ENCODE assay signal across 22 cellular contexts in the genomic region with DNA sequence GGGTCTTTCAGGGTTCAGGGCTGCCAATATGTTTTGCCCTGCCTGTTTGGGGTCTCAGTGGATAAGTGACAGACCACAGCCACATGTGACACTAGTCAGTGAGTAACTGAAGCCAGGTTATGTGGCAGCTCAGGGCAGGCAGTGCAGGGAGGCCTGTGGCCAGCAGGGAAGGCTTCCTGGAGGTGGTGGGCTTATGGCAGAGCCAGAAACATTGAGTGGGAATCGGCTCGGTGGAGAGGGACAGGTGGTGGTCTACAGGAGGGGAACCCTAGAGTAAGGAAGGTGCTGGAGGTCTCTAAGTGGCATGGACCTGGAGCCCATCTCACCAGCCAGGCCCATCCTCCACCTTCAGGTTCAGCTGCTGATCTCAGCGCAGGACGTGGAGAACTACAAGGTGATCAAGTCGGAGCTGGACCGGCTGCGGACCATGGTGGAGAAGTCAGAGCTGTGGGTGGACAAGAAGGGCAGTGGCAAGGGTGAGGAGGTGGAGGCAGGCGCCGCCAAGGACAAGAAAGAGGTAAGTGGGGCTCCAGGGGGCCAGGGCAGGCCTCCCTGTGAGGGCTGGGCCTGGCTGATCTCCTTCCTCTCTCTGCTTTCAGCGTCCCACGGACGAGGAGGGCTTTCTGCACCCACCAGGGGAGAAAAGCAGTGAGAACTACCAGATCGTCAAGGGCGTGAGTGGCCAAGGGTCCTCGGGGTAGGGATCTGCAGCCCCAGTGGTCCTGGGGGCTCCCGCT. TPM values are rescaled to one million over a fixed set of nuclear protein-coding genes. Genes with fewer than 3 reads are reported as not detected.
DNase-seq lines count a peak whose midpoint lies in the region; ATAC-seq, FAIRE-seq and TF ChIP-seq lines count a peak whose summit lies in the region.
"Had no signal": no experiment of that assay in that cellular context is flagged by ENCODE, and none has a peak within 500 bp of the region (broad histone marks: within the 10 kb centered on the region; RNA-seq: fewer than 3 reads in every experiment).

No MANE protein-coding gene starts in this region.

- TF ChIP-seq RAD21 in K562 (CRISPR knock-in tag; conservative IDR thresholded peaks at IDR 0.05 in 1 of 2, IDR thresholded peaks at IDR 0.05 in 1 of 2) (no peak), neural cell (conservative IDR thresholded peaks at IDR 0.05) (no peak)

- no peak overlapping the region for H3K4me3 Mint-ChIP-seq in activated CD8-positive, alpha-beta T cell treated with anti-CD3 and anti-CD28 coated beads, Interleukin-2, amount 10 ng/mL, durations not matched to agents 7 days and 5 days
- H3K4me3 Mint-ChIP-seq in activated CD8-positive, alpha-beta T cell treated with anti-CD3 and anti-CD28 coated beads for 36 hours, result no peak overlapping the region
- no peak overlapping the region for H3K4me3 Mint-ChIP-seq in endodermal cell
- H3K4me3 Mint-ChIP-seq: GM23338 had no signal

- no peaks in the 10 kb centered on the region for H3K27me3 Mint-ChIP-seq in activated CD8-positive, alpha-beta T cell treated with anti-CD3 and anti-CD28 coated beads, Interleukin-2, amount 10 ng/mL, durations not matched to agents 7 days and 5 days (ENCODE audit: low read depth)
- no peaks in the 10 kb centered on the region for H3K27me3 Mint-ChIP-seq in activated CD8-positive, alpha-beta T cell treated with anti-CD3 and anti-CD28 coated beads for 36 hours
- H3K27me3 Mint-ChIP-seq in endodermal cell (ENCODE audit: insufficient read depth), result no peaks in the 10 kb centered on the region

- TF ChIP-seq POLR2A in K562 (conservative IDR thresholded peaks at IDR 0.05), result no peak

- CTCF ChIA-PET in activated CD8-positive, alpha-beta T cell treated with anti-CD3 and anti-CD28 coated beads, Interleukin-2, amount 10 ng/mL, durations not matched to agents 7 days and 5 days (lab: Charles Lee), result interaction anchor here (0.8 to 1.3 kb wide), 2 partner anchors 24 to 89 kb away, joined by 3 read pairs; no protein-coding TSS in a partner anchor
- CTCF ChIA-PET in activated CD8-positive, alpha-beta T cell treated with anti-CD3 and anti-CD28 coated beads for 36 hours (lab: Charles Lee), result no interaction called here
- CTCF ChIA-PET in K562 (lab: Yijun Ruan, JAX; ENCODE audit: low intra/inter-chr PET ratio), result no interaction called here

- peak overlapping the region; percentile 39 for H3K27ac Mint-ChIP-seq in activated CD8-positive, alpha-beta T cell treated with anti-CD3 and anti-CD28 coated beads, Interleukin-2, amount 10 ng/mL, durations not matched to agents 7 days and 5 days
- H3K27ac Mint-ChIP-seq in activated CD8-positive, alpha-beta T cell treated with anti-CD3 and anti-CD28 coated beads for 36 hours, result no peak overlapping the region
- no peak overlapping the region for H3K27ac Mint-ChIP-seq in endodermal cell
- H3K27ac Mint-ChIP-seq: GM23338 had no signal

- H3K4me3 ChIP-seq in K562 (no peak overlapping the region), neural cell (ENCODE audit: low read length) (no peak overlapping the region), endodermal cell (ENCODE audit: low read length) (no peak overlapping the region)
- H3K4me3 ChIP-seq: GM23338 had no signal

- H3K9me2 ChIP-seq in neural cell (ENCODE audit: insufficient read depth, low read length), result no peaks in the 10 kb centered on the region

- no peaks in the 10 kb centered on the region for H3K9me3 Mint-ChIP-seq in activated CD8-positive, alpha-beta T cell treated with anti-CD3 and anti-CD28 coated beads, Interleukin-2, amount 10 ng/mL, durations not matched to agents 7 days and 5 days (ENCODE audit: insufficient read depth)
- no peaks in the 10 kb centered on the region for H3K9me3 Mint-ChIP-seq in activated CD8-positive, alpha-beta T cell treated with anti-CD3 and anti-CD28 coated beads for 36 hours
- no peaks in the 10 kb centered on the region for H3K9me3 Mint-ChIP-seq in endodermal cell
- H3K9me3 Mint-ChIP-seq: GM23338 had no signal

- H3K27me3 ChIP-seq in K562 (ENCODE audit: control insufficient read depth in 2 of 2, insufficient read depth in 2 of 2, low read length in 2 of 2) (no peaks in the 10 kb centered on the region), neural cell (ENCODE audit: insufficient read depth, low read depth, low read length) (no peaks in the 10 kb centered on the region), endodermal cell (ENCODE audit: control insufficient read depth, insufficient read depth, low read length, poor library complexity, severe bottlenecking) (no peaks in the 10 kb centered on the region)

- POLR2A ChIA-PET in activated CD8-positive, alpha-beta T cell treated with anti-CD3 and anti-CD28 coated beads, Interleukin-2, amount 10 ng/mL, durations not matched to agents 7 days and 5 days (lab: Charles Lee), result no interaction called here
- POLR2A ChIA-PET in activated CD8-positive, alpha-beta T cell treated with anti-CD3 and anti-CD28 coated beads for 36 hours (lab: Charles Lee), result interaction anchor here (0.8 to 1.3 kb wide), 3 partner anchors 14 to 55 kb away, joined by 3 to 5 read pairs (median 4); no protein-coding TSS in a partner anchor
- POLR2A ChIA-PET in K562 (lab: Yijun Ruan, JAX), result no interaction called here

- no peaks in the 10 kb centered on the region for H3K4me1 Mint-ChIP-seq in activated CD8-positive, alpha-beta T cell treated with anti-CD3 and anti-CD28 coated beads, Interleukin-2, amount 10 ng/mL, durations not matched to agents 7 days and 5 days (ENCODE audit: low read depth)
- no peaks in the 10 kb centered on the region for H3K4me1 Mint-ChIP-seq in activated CD8-positive, alpha-beta T cell treated with anti-CD3 and anti-CD28 coated beads for 36 hours (ENCODE audit: low read depth)
- no peaks in the 10 kb centered on the region for H3K4me1 Mint-ChIP-seq in endodermal cell

- WGBS in K562 (ENCODE audit: insufficient coverage, low coverage, missing lambda C conversion rate), result 90% methylated on average over 16 of the region's 16 CpGs
- WGBS in endodermal cell (ENCODE audit: insufficient coverage in 1 of 2, insufficient read length in 1 of 2), 2 experiments, result 91 to 93% methylated on average over 8 to 16 of the region's 16 CpGs

- H2AFZ ChIP-seq in K562 (ENCODE audit: low read depth, low read length), result no peak overlapping the region
- H2AFZ ChIP-seq in neural cell (ENCODE audit: low read depth, low read length), result no peak overlapping the region
- H2AFZ ChIP-seq: GM23338 had no signal

- H4K20me1 ChIP-seq in K562 (replicated peaks; ENCODE audit: control insufficient read depth, insufficient read depth, low read length) (0 out of 2 replicates have a peak, but pooled peaks cover 3% of the 10 kb centered on the region), neural cell (ENCODE audit: insufficient read depth) (no peaks in the 10 kb centered on the region)

- no peak for ATAC-seq in activated CD8-positive, alpha-beta T cell treated with anti-CD3 and anti-CD28 coated beads, Interleukin-2, amount 10 ng/mL, durations not matched to agents 7 days and 5 days
- no peak for ATAC-seq in activated CD8-positive, alpha-beta T cell treated with anti-CD3 and anti-CD28 coated beads for 36 hours
- no peak for ATAC-seq in K562
- no peak for ATAC-seq in HG03457 (IDR thresholded peaks at IDR 0.05; ENCODE audit: unreplicated experiment)
- ATAC-seq: GM23338 had no signal

- H3K9ac ChIP-seq in K562 (ENCODE audit: insufficient read depth in 1 of 2, low read depth in 2 of 2, low read length in 2 of 2), result peak overlapping the region in 1 of 2 experiments; percentile 55; a peak in 2 of 4 replicates
- no peak overlapping the region for H3K9ac ChIP-seq in neural cell (ENCODE audit: low read length)
- no peak overlapping the region for H3K9ac ChIP-seq in endodermal cell (ENCODE audit: extremely low read depth, low read length, poor library complexity, severe bottlenecking)

- no peaks in the 10 kb centered on the region for H3F3A ChIP-seq in neural cell (ENCODE audit: insufficient read depth, low read length, poor library complexity, severe bottlenecking)

- H3K79me2 ChIP-seq in K562 (ENCODE audit: control insufficient read depth, insufficient read depth, low read length) (no peaks in the 10 kb centered on the region), neural cell (replicated peaks; ENCODE audit: insufficient read depth, low read length) (no peaks in the 10 kb centered on the region)

- no peak for DNase-seq in activated CD8-positive, alpha-beta T cell treated with anti-CD3 and anti-CD28 coated beads, Interleukin-2, amount 10 ng/mL, durations not matched to agents 7 days and 5 days
- DNase-seq in activated CD8-positive, alpha-beta T cell treated with anti-CD3 and anti-CD28 coated beads for 36 hours, result no peak
- DNase-seq in K562 (ENCODE audit: extremely low read depth in 1 of 4, low spot score in 3 of 4) (no peak), DMS53 (lab: John Stamatoyannopoulos, UW) (no peak), endodermal cell (no peak)
- no peak for DNase-seq in stimulated activated CD4-positive, alpha-beta T cell treated with anti-CD3 and anti-CD28 coated beads, Interleukin-1b, Interleukin-23, amount 100 ng/mL, for 48 hours
- DNase-seq: 8988T; Calu3; DMS79 treated with DMSO at 0.1 percent for 48 hours; KBM-7; NCI-H1092; NCI-H1694; NCI-H2107; NCI-H345; NCI-H526 treated with DMSO at 0.1 percent for 48 hours; NK-92 treated with Interleukin-12 subunit alpha and Interleukin-12 subunit beta, amount 100 ng/mL, for 24 hours had no signal

- H3K4me1 ChIP-seq in K562 (replicated peaks in 1 of 2; ENCODE audit: control insufficient read depth in 2 of 2, insufficient read depth in 2 of 2, low read length in 2 of 2) (peaks cover 0 to 4% of the 10 kb centered on the region in 2 experiments; a peak in 1 of 5 replicates), endodermal cell (ENCODE audit: control insufficient read depth, insufficient read depth, low read length) (no peaks in the 10 kb centered on the region)

- TF ChIP-seq EP300 in K562 (IDR thresholded peaks at IDR 0.05; ENCODE audit: low read length), result no peak
- TF ChIP-seq EP300 in neural cell (conservative IDR thresholded peaks at IDR 0.05; ENCODE audit: poor library complexity, severe bottlenecking), result no peak

- no peak overlapping the region for H3K27ac ChIP-seq in K562 (ENCODE audit: extremely low read depth, low read depth, low read length)
- peak overlapping the region; percentile 16 for H3K27ac ChIP-seq in neural cell (ENCODE audit: low read length)
- no peak overlapping the region for H3K27ac ChIP-seq in endodermal cell (ENCODE audit: low read depth, low read length)

- intact Hi-C loops in activated CD8-positive, alpha-beta T cell treated with anti-CD3 and anti-CD28 coated beads for 36 hours (cut with micrococcal nuclease), result no loop called here
- intact Hi-C loops in K562 (cut with micrococcal nuclease), result no loop called here

- in situ Hi-C loops in K562 (cut with MboI), result no loop called here

- peaks cover 93% of the 10 kb centered on the region; the same call in 2 of the 3 replicates for H3K36me3 ChIP-seq in K562 (ENCODE audit: control insufficient read depth, insufficient read depth, low read length)
- H3K36me3 ChIP-seq in neural cell (ENCODE audit: insufficient read depth, low read length), result no peaks in the 10 kb centered on the region
- peaks cover 4% of the 10 kb centered on the region for H3K36me3 ChIP-seq in endodermal cell (ENCODE audit: control insufficient read depth, insufficient read depth, low read length)

- no peaks in the 10 kb centered on the region for H3K9me3 ChIP-seq in K562 (replicated peaks; ENCODE audit: control insufficient read depth, insufficient read depth, low read depth, low read length)
- H3K9me3 ChIP-seq in neural cell (ENCODE audit: low read length), result no peaks in the 10 kb centered on the region
- H3K9me3 ChIP-seq in endodermal cell (ENCODE audit: control insufficient read depth, low read length), result no peaks in the 10 kb centered on the region

- H3K36me3 Mint-ChIP-seq in activated CD8-positive, alpha-beta T cell treated with anti-CD3 and anti-CD28 coated beads, Interleukin-2, amount 10 ng/mL, durations not matched to agents 7 days and 5 days (ENCODE audit: low read depth), result peaks cover 55% of the 10 kb centered on the region
- peaks cover 53% of the 10 kb centered on the region for H3K36me3 Mint-ChIP-seq in activated CD8-positive, alpha-beta T cell treated with anti-CD3 and anti-CD28 coated beads for 36 hours (ENCODE audit: low read depth)
- peaks cover 43% of the 10 kb centered on the region for H3K36me3 Mint-ChIP-seq in endodermal cell (ENCODE audit: low read depth)

- no TSS peak for BruUV-seq in K562 (replicated peaks; lab: Mats Ljungman, UMichigan)

- TF ChIP-seq CTCF in activated CD8-positive, alpha-beta T cell treated with anti-CD3 and anti-CD28 coated beads for 36 hours (IDR thresholded peaks at IDR 0.05), result no peak
- TF ChIP-seq CTCF in K562 (IDR thresholded peaks at IDR 0.05 in 2 of 3, conservative IDR thresholded peaks at IDR 0.05 in 1 of 3; ENCODE audit: insufficient read depth in 2 of 3, low read depth in 1 of 3, low read length in 3 of 3) (no peak), neural cell (IDR thresholded peaks at IDR 0.05; ENCODE audit: poor library complexity, severe bottlenecking) (no peak), endodermal cell (conservative IDR thresholded peaks at IDR 0.05) (no peak)

- no peaks in the 10 kb centered on the region for H3K9me1 ChIP-seq in K562 (ENCODE audit: control insufficient read depth, insufficient read depth, low read length)

- FAIRE-seq in K562 (lab: Jason Lieb, UNC), result no peak
- FAIRE-seq: G401.6, GM12891, HTR-8/SVneo had no signal

- H3K4me2 ChIP-seq in K562 (ENCODE audit: insufficient read depth, low read length) (no peak overlapping the region), neural cell (ENCODE audit: low read length) (no peak overlapping the region)
- H3K4me2 ChIP-seq: GM23338 had no signal

RNA-seq across cellular contexts. Expression of gene UQCC2, which starts 34.9 kb away (rescaled TPM):
- total RNA-seq in activated CD8-positive, alpha-beta T cell treated with anti-CD3 and anti-CD28 coated beads, Interleukin-2, amount 10 ng/mL, durations not matched to agents 7 days and 5 days, result 10 to 100 TPM; 88.1 to 89.6 TPM
- 100 to 1,000 TPM; 127 to 128 TPM for total RNA-seq in activated CD8-positive, alpha-beta T cell treated with anti-CD3 and anti-CD28 coated beads for 36 hours
- 19.9 and 36.1 TPM in 2 replicates for total RNA-seq in K562 (2011; cell fraction: chromatin; rRNA removed; ENCODE audit: low replicate concordance)
- 29.5 and 31.9 TPM in 2 replicates for total RNA-seq in K562 (2011; cell fraction: nucleolus; rRNA removed)
- 27.8 and 33.5 TPM in 2 replicates for total RNA-seq in K562 (2011; cell fraction: nucleoplasm; rRNA removed)
- total RNA-seq in K562 (2014; rRNA removed), result 63.3 and 92.9 TPM in 2 replicates
- 140 and 158 TPM in 2 replicates for total RNA-seq in K562 (2014; rRNA removed; fragmentation: Illumina TruSeq; extraction: Trizol)
- 113 and 133 TPM in 2 replicates for total RNA-seq in K562 (2015; rRNA removed; fragmentation: Illumina TruSeq; extraction: Trizol)
- 161 and 179 TPM in 2 replicates for total RNA-seq in K562 (2021)
- 128 and 161 TPM in 2 replicates for polyA plus RNA-seq in K562 (2011; rRNA removed)
- 49.2 and 81.5 TPM in 2 replicates for polyA plus RNA-seq in K562 (2011; cell fraction: cytosol; rRNA removed)
- polyA plus RNA-seq in K562 (2011; cell fraction: nucleus; rRNA removed), result 67.5 and 72.8 TPM in 2 replicates
- polyA plus RNA-seq in K562 (2012), result 166 and 322 TPM in 2 replicates
- 110 and 119 TPM in 2 replicates for polyA plus RNA-seq in K562 (2014; fragmentation: Illumina TruSeq; extraction: Trizol)
- 100 to 1,000 TPM; 832 to 927 TPM for polyA plus RNA-seq in K562 (2014; fragmentation: Nextera tagmentation; extraction: Ambion mirVana)
- 58.5 and 98.3 TPM in 2 replicates for polyA plus RNA-seq in K562 (2014; rRNA removed)
- polyA minus RNA-seq in K562 (2011; rRNA and poly(A)+ RNA removed), result 17.7 and 23.0 TPM in 2 replicates
- polyA minus RNA-seq in K562 (2011; cell fraction: cytosol; rRNA and poly(A)+ RNA removed), result 19.1 and 24.0 TPM in 2 replicates
- 17.8 and 17.9 TPM in 2 replicates for polyA minus RNA-seq in K562 (2011; cell fraction: nucleus; rRNA and poly(A)+ RNA removed)
- polyA plus RNA-seq in neural cell, result 109 and 123 TPM in 2 replicates
- 32.3 and 39.4 TPM in 2 replicates for polyA minus RNA-seq in neural cell
- 100 to 1,000 TPM; 120 to 174 TPM for total RNA-seq in endodermal cell
- 170 TPM for polyA plus RNA-seq in endodermal cell (2013, experiment 1 of 2)
- polyA plus RNA-seq in endodermal cell (2013, experiment 2 of 2), result 163 TPM

RNA-seq across cellular contexts. Expression of gene ITPR3, which starts 55.5 kb away (rescaled TPM):
- 10 to 100 TPM; 57.8 to 59.3 TPM for total RNA-seq in activated CD8-positive, alpha-beta T cell treated with anti-CD3 and anti-CD28 coated beads, Interleukin-2, amount 10 ng/mL, durations not matched to agents 7 days and 5 days
- 10 to 100 TPM; 36.6 to 38.0 TPM for total RNA-seq in activated CD8-positive, alpha-beta T cell treated with anti-CD3 and anti-CD28 coated beads for 36 hours
- 128 and 310 TPM in 2 replicates for total RNA-seq in K562 (2011; cell fraction: chromatin; rRNA removed; ENCODE audit: low replicate concordance)
- total RNA-seq in K562 (2011; cell fraction: nucleolus; rRNA removed), result 120 and 148 TPM in 2 replicates
- 89.0 and 102 TPM in 2 replicates for total RNA-seq in K562 (2011; cell fraction: nucleoplasm; rRNA removed)
- 13.2 and 17.2 TPM in 2 replicates for total RNA-seq in K562 (2014; rRNA removed)
- total RNA-seq in K562 (2014; rRNA removed; fragmentation: Illumina TruSeq; extraction: Trizol), result 4.9 and 7.0 TPM in 2 replicates
- total RNA-seq in K562 (2015; rRNA removed; fragmentation: Illumina TruSeq; extraction: Trizol), result 7.0 and 7.7 TPM in 2 replicates
- total RNA-seq in K562 (2021), result 31.2 and 35.7 TPM in 2 replicates
- 14.7 and 22.4 TPM in 2 replicates for polyA plus RNA-seq in K562 (2011; rRNA removed)
- 15.6 and 18.8 TPM in 2 replicates for polyA plus RNA-seq in K562 (2011; cell fraction: cytosol; rRNA removed)
- 187 and 251 TPM in 2 replicates for polyA plus RNA-seq in K562 (2011; cell fraction: nucleus; rRNA removed)
- polyA plus RNA-seq in K562 (2012), result 14.4 and 17.4 TPM in 2 replicates
- polyA plus RNA-seq in K562 (2014; fragmentation: Illumina TruSeq; extraction: Trizol), result 20.5 and 22.0 TPM in 2 replicates
- polyA plus RNA-seq in K562 (2014; fragmentation: Nextera tagmentation; extraction: Ambion mirVana), result under 1 TPM; 0.39 to 0.73 TPM
- polyA plus RNA-seq in K562 (2014; rRNA removed), result 20.9 and 23.7 TPM in 2 replicates
- polyA minus RNA-seq in K562 (2011; rRNA and poly(A)+ RNA removed), result 18.8 and 19.6 TPM in 2 replicates
- 19.1 and 27.6 TPM in 2 replicates for polyA minus RNA-seq in K562 (2011; cell fraction: cytosol; rRNA and poly(A)+ RNA removed)
- 48.7 and 51.2 TPM in 2 replicates for polyA minus RNA-seq in K562 (2011; cell fraction: nucleus; rRNA and poly(A)+ RNA removed)
- 0.11 and 0.16 TPM in 2 replicates for polyA plus RNA-seq in neural cell
- polyA minus RNA-seq in neural cell, result 0.23 and 0.24 TPM in 2 replicates
- total RNA-seq in endodermal cell, result 10 to 100 TPM; 29.6 to 33.3 TPM
- polyA plus RNA-seq in endodermal cell (2013, experiment 1 of 2), result 6.0 TPM
- 6.6 TPM for polyA plus RNA-seq in endodermal cell (2013, experiment 2 of 2)
